In genomic region chr7:104206841-104207240, GRCh38 we compare ENCODE assay signal across 8 cellular contexts. TPM values are rescaled to one million over a fixed set of nuclear protein-coding genes. Genes with fewer than 3 reads are reported as not detected.
DNase-seq lines count a peak whose midpoint lies in the region; ATAC-seq and TF ChIP-seq lines count a peak whose summit lies in the region.

No MANE protein-coding gene starts in this region.

- peak overlapping the region; percentile 69 for H3K4me2 ChIP-seq in SU-DHL-6 (ENCODE audit: low read depth, low read length, poor library complexity, severe bottlenecking)

- H3K27ac ChIP-seq in SU-DHL-6 (ENCODE audit: low read depth, low read length) = peak overlapping the region; percentile 47
- H3K27ac ChIP-seq in spleen = peak overlapping the region in 4 of 8 donors; percentile 78 to 86 (median 84)

- peaks cover 4% of the 10 kb centered on the region for H3K36me3 Mint-ChIP-seq in glutamatergic neuron (ENCODE audit: unreplicated experiment)

- intact Hi-C loops in spleen (cut with DNase I; ENCODE audit: low total_unique reads) = no loop called here

- 33 to 46% (median 38%) methylated on average over 6 of the region's 6 CpGs for WGBS in spleen, 5 donors

- TF ChIP-seq CTCF in SU-DHL-6 (IDR thresholded peaks at IDR 0.05; ENCODE audit: insufficient read depth, low read length, poor library complexity, severe bottlenecking) = no peak
- TF ChIP-seq CTCF in glutamatergic neuron (IDR thresholded peaks at IDR 0.05; ENCODE audit: partially characterized antibody, unreplicated experiment) = no peak
- TF ChIP-seq CTCF in spleen (IDR thresholded peaks at IDR 0.05 in 8 of 11, conservative IDR thresholded peaks at IDR 0.05 in 3 of 11) = no peak

- peak overlapping the region; percentile 83 for H3K9ac ChIP-seq in SU-DHL-6 (ENCODE audit: low read length)

- no peaks in the 10 kb centered on the region for H3F3A ChIP-seq in SU-DHL-6 (ENCODE audit: insufficient read depth)

- H3K27ac Mint-ChIP-seq in glutamatergic neuron (ENCODE audit: unreplicated experiment) = no peak overlapping the region

- H3K9me2 ChIP-seq in SU-DHL-6 (replicated peaks; ENCODE audit: insufficient read depth, low read length) = no peaks in the 10 kb centered on the region

- DNase-seq in DMS53 (lab: John Stamatoyannopoulos, UW) (peak; percentile 18), DMS53 treated with DMSO at 0.1 percent for 48 hours (lab: John Stamatoyannopoulos, UW; ENCODE audit: unreplicated experiment) (no peak), glutamatergic neuron (no peak), spleen (no peak), NCI-H2196 (lab: John Stamatoyannopoulos, UW; ENCODE audit: unreplicated experiment) (no peak), foreskin melanocyte (no peak)

- H3K4me3 ChIP-seq in SU-DHL-6 (ENCODE audit: insufficient read depth, low read length, poor library complexity, severe bottlenecking) (peak overlapping the region; percentile 78), spleen (peak overlapping the region; percentile 57 to 91 (median 78))

- H3K4me3 Mint-ChIP-seq in glutamatergic neuron (ENCODE audit: unreplicated experiment) = peak overlapping the region; percentile 97

- peaks cover 46% of the 10 kb centered on the region for H3K79me2 ChIP-seq in SU-DHL-6 (ENCODE audit: insufficient read depth, low read length)

- peaks cover 23% of the 10 kb centered on the region for H3K36me3 ChIP-seq in SU-DHL-6 (ENCODE audit: low read length)
- H3K36me3 ChIP-seq in spleen = peaks cover 0 to 23% (median 13%) of the 10 kb centered on the region in 6 donors

- H3K9me3 ChIP-seq in SU-DHL-6 (ENCODE audit: insufficient read depth, low read length) (no peaks in the 10 kb centered on the region), spleen (no peaks in the 10 kb centered on the region)

- H3K4me1 ChIP-seq in spleen = peaks cover 15 to 34% (median 23%) of the 10 kb centered on the region in 6 donors

- peaks cover 7% of the 10 kb centered on the region for H3K4me1 Mint-ChIP-seq in glutamatergic neuron (ENCODE audit: low read depth, unreplicated experiment)

- no peaks in the 10 kb centered on the region for H4K20me1 ChIP-seq in SU-DHL-6 (ENCODE audit: low read depth, low read length)

- H2AFZ ChIP-seq in SU-DHL-6 (ENCODE audit: low read depth, low read length, severe bottlenecking) = no peak overlapping the region

- no peak for ATAC-seq in GM19351 (IDR thresholded peaks at IDR 0.05; ENCODE audit: unreplicated experiment)

- no peaks in the 10 kb centered on the region for H3K27me3 ChIP-seq in SU-DHL-6 (ENCODE audit: low read length)
- no peaks in the 10 kb centered on the region for H3K27me3 ChIP-seq in spleen (replicated peaks in 1 of 7)

- H3K27me3 Mint-ChIP-seq in glutamatergic neuron (ENCODE audit: unreplicated experiment) = no peaks in the 10 kb centered on the region

- no peak for TF ChIP-seq POLR2A in spleen (IDR thresholded peaks at IDR 0.05)

- H3K9me3 Mint-ChIP-seq in glutamatergic neuron (ENCODE audit: unreplicated experiment) = no peaks in the 10 kb centered on the region

RNA-seq across cellular contexts. Expression of gene ORC5, which starts 1.0 kb away (rescaled TPM):
- total RNA-seq in glutamatergic neuron (ENCODE audit: unreplicated experiment) (14.7 TPM), spleen (10 to 100 TPM; 12.1 to 28.4 (median 19.0) TPM)
- 1 to 10 TPM; 7.8 to 9.6 (median 9.3) TPM for polyA plus RNA-seq in spleen
